In genomic region chr2:83991992-83992391, GRCh38 we compare ENCODE assay signal across 1 cellular context.
TF ChIP-seq lines count a peak whose summit lies in the region.

No MANE protein-coding gene starts in this region.

TF ChIP-seq in SK-N-SH treated with all-trans-retinoic acid at 6 μM for 48 hours, 23 proteins besides CTCF, POLR2A, EP300 and RAD21 (continued from another document):
- TF ChIP-seq CSRNP3 (CRISPR knock-in tag; IDR thresholded peaks at IDR 0.05) (no peak), PPARA (CRISPR knock-in tag; IDR thresholded peaks at IDR 0.05; ENCODE audit: borderline replicate concordance) (no peak)
